18 cellular contexts compared by ENCODE assay signal in the genomic region with DNA sequence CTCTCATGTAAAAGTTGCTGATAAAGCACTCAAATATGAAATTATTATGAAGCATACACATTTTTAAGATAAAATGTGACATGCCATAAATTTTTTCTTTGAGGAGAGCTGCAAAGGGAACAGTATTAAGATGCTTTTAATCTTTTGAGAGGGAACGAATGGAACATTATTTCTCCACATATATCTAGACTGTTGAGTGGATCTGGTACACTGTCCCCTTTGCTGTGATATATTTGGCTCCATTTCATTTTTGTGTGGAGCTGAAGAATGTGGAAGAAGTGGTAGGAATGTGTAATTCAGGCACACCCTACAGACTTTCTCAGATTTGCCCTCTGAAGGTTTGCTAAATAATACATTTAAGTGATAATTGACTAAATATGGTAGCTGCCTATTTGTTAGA. TPM values are rescaled to one million over a fixed set of nuclear protein-coding genes. Genes with fewer than 3 reads are reported as not detected.
DNase-seq lines count a peak whose midpoint lies in the region; ATAC-seq and TF ChIP-seq lines count a peak whose summit lies in the region.
"Had no signal": no experiment of that assay in that cellular context is flagged by ENCODE, and none has a peak within 500 bp of the region (broad histone marks: within the 10 kb centered on the region; RNA-seq: fewer than 3 reads in every experiment).

No MANE protein-coding gene starts in this region.

- H3K9ac ChIP-seq in PC-3 (ENCODE audit: low read length) (no peak overlapping the region), fibroblast of lung (ENCODE audit: insufficient read depth, low read length) (no peak overlapping the region)

- BruUV-seq in PC-3 (replicated peaks; lab: Mats Ljungman, UMichigan): no TSS peak

- TF ChIP-seq POLR2A in spleen (IDR thresholded peaks at IDR 0.05): no peak

- CTCF ChIA-PET in PC-3 (lab: Charles Lee): no interaction called here

- DNase-seq in AG10803 (ENCODE audit: low read depth) (peak; percentile 60), PC-3 (peak; percentile 16), fibroblast of lung (ENCODE audit: low read depth in 2 of 2) (peak; percentile 20 to 45), psoas muscle (no peak), spleen (no peak)
- DNase-seq in effector memory CD4-positive, alpha-beta T cell: no peak
- DNase-seq in central memory CD4-positive, alpha-beta T cell: no peak
- DNase-seq: activated naive CD4-positive, alpha-beta T cell; CD4-positive, alpha-beta memory T cell; midbrain; NCI-H1694 treated with DMSO at 0.1 percent for 48 hours; NCI-H82; posterior cingulate gyrus; SJCRH30; stimulated activated CD4-positive, alpha-beta T cell treated with anti-CD3 and anti-CD28 coated beads, Interleukin-4, amount 100 ng/mL, for 24 hours had no signal

- H3K27ac ChIP-seq in PC-3 (ENCODE audit: low read length): no peak overlapping the region
- H3K27ac ChIP-seq in fibroblast of lung (ENCODE audit: insufficient read depth, low read length): no peak overlapping the region
- peak overlapping the region; percentile 81 for H3K27ac ChIP-seq in psoas muscle
- no peak overlapping the region for H3K27ac ChIP-seq in effector memory CD4-positive, alpha-beta T cell (ENCODE audit: insufficient read depth, low read length, poor library complexity, severe bottlenecking)
- no peak overlapping the region for H3K27ac ChIP-seq in spleen
- H3K27ac ChIP-seq: esophagus muscularis mucosa, SJCRH30 had no signal

- ATAC-seq in PC-3 (peak; percentile 56), psoas muscle (no peak), GM18861 (IDR thresholded peaks at IDR 0.05; ENCODE audit: unreplicated experiment) (no peak)
- ATAC-seq: stimulated activated memory B cell treated with anti-CD40 and anti-IgM and Interleukin-4, amounts not matched to agents 10 μg/mL and 1 μg/mL and 100 μg/mL, for 72 hours had no signal

- POLR2A ChIA-PET in PC-3 (lab: Charles Lee; ENCODE audit: unreplicated experiment): no interaction called here

- H3K9me3 ChIP-seq in PC-3 (ENCODE audit: low read length) (no peaks in the 10 kb centered on the region), fibroblast of lung (ENCODE audit: control insufficient read depth, insufficient read depth, low read depth, low read length) (no peaks in the 10 kb centered on the region), psoas muscle (no peaks in the 10 kb centered on the region), spleen (no peaks in the 10 kb centered on the region)
- no peaks in the 10 kb centered on the region for H3K9me3 ChIP-seq in effector memory CD4-positive, alpha-beta T cell (ENCODE audit: control insufficient read depth, low read length)
- H3K9me3 ChIP-seq: esophagus muscularis mucosa, SJCRH30 had no signal

- H3K27me3 ChIP-seq in PC-3 (ENCODE audit: low read length) (no peaks in the 10 kb centered on the region), fibroblast of lung (ENCODE audit: control insufficient read depth, insufficient read depth, low read length) (no peaks in the 10 kb centered on the region), psoas muscle (ENCODE audit: insufficient read depth in 3 of 3, low read length in 2 of 3) (no peaks in the 10 kb centered on the region), spleen (replicated peaks in 1 of 7) (no peaks in the 10 kb centered on the region)
- no peaks in the 10 kb centered on the region for H3K27me3 ChIP-seq in effector memory CD4-positive, alpha-beta T cell (replicated peaks; ENCODE audit: control insufficient read depth, insufficient read depth, low read length, poor library complexity, severe bottlenecking)
- H3K27me3 ChIP-seq: esophagus muscularis mucosa, SJCRH30 had no signal

- no peaks in the 10 kb centered on the region for H3F3A ChIP-seq in PC-3 (ENCODE audit: low read length, unreplicated experiment)

- peaks cover 3% of the 10 kb centered on the region; the same call in 1 of the 2 replicates for H3K36me3 ChIP-seq in PC-3 (ENCODE audit: low read depth, low read length)
- no peaks in the 10 kb centered on the region for H3K36me3 ChIP-seq in fibroblast of lung (ENCODE audit: control insufficient read depth, insufficient read depth, low read length)
- H3K36me3 ChIP-seq in psoas muscle (ENCODE audit: insufficient read depth in 1 of 2, low read depth in 1 of 2): peaks cover 0 to 9% of the 10 kb centered on the region in 2 donors
- H3K36me3 ChIP-seq in effector memory CD4-positive, alpha-beta T cell (ENCODE audit: control insufficient read depth, insufficient read depth, low read length): peaks cover 7% of the 10 kb centered on the region
- peaks cover 0 to 14% (median 7%) of the 10 kb centered on the region in 6 donors for H3K36me3 ChIP-seq in spleen
- H3K36me3 ChIP-seq: SJCRH30 had no signal

- TF ChIP-seq CTCF in AG10803 (conservative IDR thresholded peaks at IDR 0.05; ENCODE audit: low read length) (peak; percentile 48), PC-3 (conservative IDR thresholded peaks at IDR 0.05; ENCODE audit: low read depth, low read length) (no peak), fibroblast of lung (conservative IDR thresholded peaks at IDR 0.05 in 1 of 2, IDR thresholded peaks at IDR 0.05 in 1 of 2; ENCODE audit: low read depth in 1 of 2, low read length in 2 of 2) (peak; percentile 6 to 35), psoas muscle (IDR thresholded peaks at IDR 0.05) (peak; percentile 21), spleen (IDR thresholded peaks at IDR 0.05 in 8 of 11, conservative IDR thresholded peaks at IDR 0.05 in 3 of 11) (no peak)

- WGBS in psoas muscle, 3 donors: 47 to 66% (median 52%) methylated on average over 1 of the region's 1 CpG
- 76 to 88% (median 78%) methylated on average over 1 of the region's 1 CpG for WGBS in spleen, 5 donors

- H3K79me2 ChIP-seq in PC-3 (ENCODE audit: low read length): 0 out of 2 replicates have a peak, but pooled peaks cover 4% of the 10 kb centered on the region
- H3K79me2 ChIP-seq in fibroblast of lung (ENCODE audit: control insufficient read depth, insufficient read depth, low read length): no peaks in the 10 kb centered on the region

- intact Hi-C loops in PC-3 (cut with micrococcal nuclease) (loop anchor here (1.0 kb wide), 1 partner anchor 38 kb away; no protein-coding TSS in a partner anchor), psoas muscle (cut with DNase I) (loop anchor here (5.0 to 10.0 kb wide), 2 partner anchors 507 to 620 kb away; no protein-coding TSS in a partner anchor), spleen (cut with DNase I; ENCODE audit: low total_unique reads) (no loop called here)

- H4K20me1 ChIP-seq in PC-3 (ENCODE audit: low read length) (no peaks in the 10 kb centered on the region), fibroblast of lung (ENCODE audit: control insufficient read depth, extremely low read depth, insufficient read depth, low read length) (no peaks in the 10 kb centered on the region)

- H3K4me1 ChIP-seq in PC-3 (ENCODE audit: insufficient read depth, low read length) (peaks cover 16% of the 10 kb centered on the region), fibroblast of lung (ENCODE audit: control insufficient read depth, extremely low read depth, insufficient read depth, low read length) (no peaks in the 10 kb centered on the region), psoas muscle (peaks cover 77% of the 10 kb centered on the region), spleen (peaks cover 0 to 16% (median 8%) of the 10 kb centered on the region in 6 donors)
- H3K4me1 ChIP-seq in effector memory CD4-positive, alpha-beta T cell (ENCODE audit: control insufficient read depth, insufficient read depth, low read length, poor library complexity, severe bottlenecking): no peaks in the 10 kb centered on the region
- H3K4me1 ChIP-seq: SJCRH30 had no signal

- H3K4me2 ChIP-seq in PC-3 (ENCODE audit: low read length): no peak overlapping the region
- H3K4me2 ChIP-seq in fibroblast of lung (ENCODE audit: extremely low read depth, insufficient read depth, low read length): no peak overlapping the region

- H2AFZ ChIP-seq in PC-3 (ENCODE audit: low read length): no peak overlapping the region
- H2AFZ ChIP-seq in fibroblast of lung (ENCODE audit: low read length): no peak overlapping the region

- no peaks in the 10 kb centered on the region for H3K9me2 ChIP-seq in PC-3 (replicated peaks; ENCODE audit: low read length)

- H3K4me3 ChIP-seq in AG10803 (ENCODE audit: low read length) (no peak overlapping the region), PC-3 (ENCODE audit: low read length) (no peak overlapping the region), fibroblast of lung (replicated peaks in 1 of 4; ENCODE audit: control extremely low read depth in 1 of 4, insufficient read depth in 1 of 4, low read depth in 3 of 4, low read length in 4 of 4) (no peak overlapping the region), psoas muscle (peak overlapping the region; percentile 60), spleen (no peak overlapping the region)
- H3K4me3 ChIP-seq in effector memory CD4-positive, alpha-beta T cell (ENCODE audit: insufficient read depth, low read depth, low read length, poor library complexity, severe bottlenecking): no peak overlapping the region
- H3K4me3 ChIP-seq: esophagus muscularis mucosa, SJCRH30 had no signal

RNA-seq across cellular contexts. Expression of gene PGM1, which starts 31.7 kb away (rescaled TPM):
- total RNA-seq in PC-3 (2014; rRNA removed): 124 and 132 TPM in 2 replicates
- total RNA-seq in fibroblast of lung: 51.4 and 66.5 TPM in 2 replicates
- 23.8 and 43.7 TPM in 2 replicates for polyA plus RNA-seq in fibroblast of lung
- polyA plus RNA-seq in fibroblast of lung (2012): 37.4 and 63.5 TPM in 2 replicates
- 26.7 and 61.1 TPM in 2 replicates for polyA minus RNA-seq in fibroblast of lung (ENCODE audit: low replicate concordance)
- total RNA-seq in psoas muscle: 100 to 1,000 TPM; 327 to 543 (median 456) TPM
- 100 to 1,000 TPM in 2 of 3 donors, 10 to 100 TPM in 1; 59.6 to 364 (median 305) TPM for polyA plus RNA-seq in psoas muscle
- total RNA-seq in spleen: 10 to 100 TPM; 17.2 to 37.4 (median 26.9) TPM
- polyA plus RNA-seq in spleen: 10 to 100 TPM in 1 of 3 donors, 1 to 10 TPM in 2; 4.5 to 11.2 (median 5.0) TPM

Comparison
In these comparisons a context has a peak if more than half of its experiments do, and no peak if none do; other contexts are left out.
1. DNase-seq: peak in AG10803 (single experiment), PC-3 (single experiment) and fibroblast of lung (2 of 2); none in psoas muscle (0 of 2), effector memory CD4-positive, alpha-beta T cell (0 of 3), spleen (single experiment) and central memory CD4-positive, alpha-beta T cell (single experiment).
2. CTCF ChIP-seq: peak in AG10803 (single experiment), fibroblast of lung (2 of 2) and psoas muscle (single experiment); none in PC-3 (single experiment) and spleen (0 of 11).